In the genomic region with DNA sequence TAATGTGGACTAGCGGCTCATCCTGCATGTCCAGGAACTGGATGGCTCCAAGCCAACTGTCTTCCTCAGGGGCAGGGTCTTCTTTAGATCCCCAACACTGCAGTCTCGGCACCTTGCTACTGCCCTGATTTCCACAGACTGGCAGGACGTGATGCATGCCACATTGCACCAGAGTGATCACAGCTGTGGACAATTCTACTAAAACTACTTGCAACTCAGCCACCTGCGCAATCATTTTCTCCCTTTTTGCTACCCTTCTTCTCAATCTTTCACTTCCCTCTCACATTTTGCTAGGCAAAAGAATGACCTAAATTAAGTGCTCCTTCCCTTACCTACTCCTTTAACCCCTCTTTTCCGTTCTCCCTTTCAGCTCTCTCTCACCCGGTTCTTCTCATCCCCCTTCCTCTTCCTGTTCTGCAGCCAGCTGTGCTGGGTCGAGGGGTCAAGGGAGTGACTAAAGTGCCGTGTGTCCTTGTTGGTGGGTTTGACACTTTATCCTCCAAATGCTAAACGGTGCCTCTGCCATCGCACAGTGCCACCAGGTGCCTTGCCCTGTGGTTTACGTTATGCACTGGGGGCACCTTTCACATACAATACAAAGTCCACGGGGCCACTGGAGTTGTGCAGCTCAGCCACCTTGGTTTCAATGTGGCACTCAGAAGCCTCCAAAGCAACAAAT, we compare ENCODE assay signal across 1 cellular context.
TF ChIP-seq lines count a peak whose summit lies in the region.

No MANE protein-coding gene starts in this region.

TF ChIP-seq in GM12878, 131 proteins besides CTCF, POLR2A, EP300 and RAD21 (continued from another document):
- TF ChIP-seq, protein P1, sequence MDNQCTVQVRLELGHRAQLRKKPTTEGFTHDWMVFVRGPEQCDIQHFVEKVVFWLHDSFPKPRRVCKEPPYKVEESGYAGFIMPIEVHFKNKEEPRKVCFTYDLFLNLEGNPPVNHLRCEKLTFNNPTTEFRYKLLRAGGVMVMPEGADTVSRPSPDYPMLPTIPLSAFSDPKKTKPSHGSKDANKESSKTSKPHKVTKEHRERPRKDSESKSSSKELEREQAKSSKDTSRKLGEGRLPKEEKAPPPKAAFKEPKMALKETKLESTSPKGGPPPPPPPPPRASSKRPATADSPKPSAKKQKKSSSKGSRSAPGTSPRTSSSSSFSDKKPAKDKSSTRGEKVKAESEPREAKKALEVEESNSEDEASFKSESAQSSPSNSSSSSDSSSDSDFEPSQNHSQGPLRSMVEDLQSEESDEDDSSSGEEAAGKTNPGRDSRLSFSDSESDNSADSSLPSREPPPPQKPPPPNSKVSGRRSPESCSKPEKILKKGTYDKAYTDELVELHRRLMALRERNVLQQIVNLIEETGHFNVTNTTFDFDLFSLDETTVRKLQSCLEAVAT (IDR thresholded peaks at IDR 0.05) = peak; percentile 55; the same call in 1 of the 2 replicates
- TF ChIP-seq NR2C1 (IDR thresholded peaks at IDR 0.05) (peak; percentile 38; the same call in 1 of the 2 replicates), NFYA (IDR thresholded peaks at IDR 0.05; ENCODE audit: borderline replicate concordance, low read depth, low read length) (no peak), CBFB (IDR thresholded peaks at IDR 0.05; ENCODE audit: low read depth) (no peak), SMAD5 (IDR thresholded peaks at IDR 0.05; ENCODE audit: low read depth) (no peak), TBL1XR1 (IDR thresholded peaks at IDR 0.05; ENCODE audit: low read depth, low read length) (no peak), IKZF2 (IDR thresholded peaks at IDR 0.05) (peak; percentile 63 to 67; a peak in 3 of 4 replicates), WRNIP1 (IDR thresholded peaks at IDR 0.05; ENCODE audit: borderline replicate concordance, low read depth, low read length) (no peak), IKZF1 (conservative IDR thresholded peaks at IDR 0.05) (peak; percentile 59; the same call in 1 of the 2 replicates), EED (IDR thresholded peaks at IDR 0.05; ENCODE audit: low read depth) (peak; percentile 70), MYC (IDR thresholded peaks at IDR 0.05; ENCODE audit: insufficient read depth, insufficient read length, insufficient replicate concordance, low read length, severe bottlenecking) (no peak), TCF7 (IDR thresholded peaks at IDR 0.05; ENCODE audit: borderline replicate concordance) (no peak), SPI1 (IDR thresholded peaks at IDR 0.05; ENCODE audit: borderline replicate concordance, insufficient read depth, low read depth, low read length) (peak; percentile 31; the same call in 1 of the 2 replicates), ATF7 (IDR thresholded peaks at IDR 0.05; ENCODE audit: low read depth) (no peak), ZNF217 (IDR thresholded peaks at IDR 0.05) (no peak), DPF2 (IDR thresholded peaks at IDR 0.05) (0 out of 2 replicates have a peak, but pooled peaks have one; percentile 33)
- TF ChIP-seq, protein P2, sequence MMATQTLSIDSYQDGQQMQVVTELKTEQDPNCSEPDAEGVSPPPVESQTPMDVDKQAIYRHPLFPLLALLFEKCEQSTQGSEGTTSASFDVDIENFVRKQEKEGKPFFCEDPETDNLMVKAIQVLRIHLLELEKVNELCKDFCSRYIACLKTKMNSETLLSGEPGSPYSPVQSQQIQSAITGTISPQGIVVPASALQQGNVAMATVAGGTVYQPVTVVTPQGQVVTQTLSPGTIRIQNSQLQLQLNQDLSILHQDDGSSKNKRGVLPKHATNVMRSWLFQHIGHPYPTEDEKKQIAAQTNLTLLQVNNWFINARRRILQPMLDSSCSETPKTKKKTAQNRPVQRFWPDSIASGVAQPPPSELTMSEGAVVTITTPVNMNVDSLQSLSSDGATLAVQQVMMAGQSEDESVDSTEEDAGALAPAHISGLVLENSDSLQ (IDR thresholded peaks at IDR 0.05) = no peak
- TF ChIP-seq, protein P3, sequence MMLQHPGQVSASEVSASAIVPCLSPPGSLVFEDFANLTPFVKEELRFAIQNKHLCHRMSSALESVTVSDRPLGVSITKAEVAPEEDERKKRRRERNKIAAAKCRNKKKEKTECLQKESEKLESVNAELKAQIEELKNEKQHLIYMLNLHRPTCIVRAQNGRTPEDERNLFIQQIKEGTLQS (IDR thresholded peaks at IDR 0.05; ENCODE audit: borderline replicate concordance, extremely low read depth, low read depth, low read length) = no peak
- TF ChIP-seq, protein P4, sequence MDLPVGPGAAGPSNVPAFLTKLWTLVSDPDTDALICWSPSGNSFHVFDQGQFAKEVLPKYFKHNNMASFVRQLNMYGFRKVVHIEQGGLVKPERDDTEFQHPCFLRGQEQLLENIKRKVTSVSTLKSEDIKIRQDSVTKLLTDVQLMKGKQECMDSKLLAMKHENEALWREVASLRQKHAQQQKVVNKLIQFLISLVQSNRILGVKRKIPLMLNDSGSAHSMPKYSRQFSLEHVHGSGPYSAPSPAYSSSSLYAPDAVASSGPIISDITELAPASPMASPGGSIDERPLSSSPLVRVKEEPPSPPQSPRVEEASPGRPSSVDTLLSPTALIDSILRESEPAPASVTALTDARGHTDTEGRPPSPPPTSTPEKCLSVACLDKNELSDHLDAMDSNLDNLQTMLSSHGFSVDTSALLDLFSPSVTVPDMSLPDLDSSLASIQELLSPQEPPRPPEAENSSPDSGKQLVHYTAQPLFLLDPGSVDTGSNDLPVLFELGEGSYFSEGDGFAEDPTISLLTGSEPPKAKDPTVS (IDR thresholded peaks at IDR 0.05; ENCODE audit: low read depth, low read length) = no peak
- TF ChIP-seq, protein P5, sequence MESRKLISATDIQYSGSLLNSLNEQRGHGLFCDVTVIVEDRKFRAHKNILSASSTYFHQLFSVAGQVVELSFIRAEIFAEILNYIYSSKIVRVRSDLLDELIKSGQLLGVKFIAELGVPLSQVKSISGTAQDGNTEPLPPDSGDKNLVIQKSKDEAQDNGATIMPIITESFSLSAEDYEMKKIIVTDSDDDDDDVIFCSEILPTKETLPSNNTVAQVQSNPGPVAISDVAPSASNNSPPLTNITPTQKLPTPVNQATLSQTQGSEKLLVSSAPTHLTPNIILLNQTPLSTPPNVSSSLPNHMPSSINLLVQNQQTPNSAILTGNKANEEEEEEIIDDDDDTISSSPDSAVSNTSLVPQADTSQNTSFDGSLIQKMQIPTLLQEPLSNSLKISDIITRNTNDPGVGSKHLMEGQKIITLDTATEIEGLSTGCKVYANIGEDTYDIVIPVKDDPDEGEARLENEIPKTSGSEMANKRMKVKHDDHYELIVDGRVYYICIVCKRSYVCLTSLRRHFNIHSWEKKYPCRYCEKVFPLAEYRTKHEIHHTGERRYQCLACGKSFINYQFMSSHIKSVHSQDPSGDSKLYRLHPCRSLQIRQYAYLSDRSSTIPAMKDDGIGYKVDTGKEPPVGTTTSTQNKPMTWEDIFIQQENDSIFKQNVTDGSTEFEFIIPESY (IDR thresholded peaks at IDR 0.05) = no peak
- TF ChIP-seq, protein P6, sequence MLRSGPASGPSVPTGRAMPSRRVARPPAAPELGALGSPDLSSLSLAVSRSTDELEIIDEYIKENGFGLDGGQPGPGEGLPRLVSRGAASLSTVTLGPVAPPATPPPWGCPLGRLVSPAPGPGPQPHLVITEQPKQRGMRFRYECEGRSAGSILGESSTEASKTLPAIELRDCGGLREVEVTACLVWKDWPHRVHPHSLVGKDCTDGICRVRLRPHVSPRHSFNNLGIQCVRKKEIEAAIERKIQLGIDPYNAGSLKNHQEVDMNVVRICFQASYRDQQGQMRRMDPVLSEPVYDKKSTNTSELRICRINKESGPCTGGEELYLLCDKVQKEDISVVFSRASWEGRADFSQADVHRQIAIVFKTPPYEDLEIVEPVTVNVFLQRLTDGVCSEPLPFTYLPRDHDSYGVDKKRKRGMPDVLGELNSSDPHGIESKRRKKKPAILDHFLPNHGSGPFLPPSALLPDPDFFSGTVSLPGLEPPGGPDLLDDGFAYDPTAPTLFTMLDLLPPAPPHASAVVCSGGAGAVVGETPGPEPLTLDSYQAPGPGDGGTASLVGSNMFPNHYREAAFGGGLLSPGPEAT (IDR thresholded peaks at IDR 0.05; ENCODE audit: low read depth) = peak; percentile 54
- TF ChIP-seq, protein P7, sequence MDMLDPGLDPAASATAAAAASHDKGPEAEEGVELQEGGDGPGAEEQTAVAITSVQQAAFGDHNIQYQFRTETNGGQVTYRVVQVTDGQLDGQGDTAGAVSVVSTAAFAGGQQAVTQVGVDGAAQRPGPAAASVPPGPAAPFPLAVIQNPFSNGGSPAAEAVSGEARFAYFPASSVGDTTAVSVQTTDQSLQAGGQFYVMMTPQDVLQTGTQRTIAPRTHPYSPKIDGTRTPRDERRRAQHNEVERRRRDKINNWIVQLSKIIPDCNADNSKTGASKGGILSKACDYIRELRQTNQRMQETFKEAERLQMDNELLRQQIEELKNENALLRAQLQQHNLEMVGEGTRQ (IDR thresholded peaks at IDR 0.05; ENCODE audit: borderline replicate concordance, low read depth, low read length) = no peak
- TF ChIP-seq, protein P8, sequence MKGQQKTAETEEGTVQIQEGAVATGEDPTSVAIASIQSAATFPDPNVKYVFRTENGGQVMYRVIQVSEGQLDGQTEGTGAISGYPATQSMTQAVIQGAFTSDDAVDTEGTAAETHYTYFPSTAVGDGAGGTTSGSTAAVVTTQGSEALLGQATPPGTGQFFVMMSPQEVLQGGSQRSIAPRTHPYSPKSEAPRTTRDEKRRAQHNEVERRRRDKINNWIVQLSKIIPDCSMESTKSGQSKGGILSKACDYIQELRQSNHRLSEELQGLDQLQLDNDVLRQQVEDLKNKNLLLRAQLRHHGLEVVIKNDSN (IDR thresholded peaks at IDR 0.05; ENCODE audit: borderline replicate concordance, extremely low read length, insufficient read depth, low read depth, low read length) = no peak
